10 cellular contexts compared by ENCODE assay signal in genomic region chr10:125062244-125063208, GRCh38.
DNase-seq lines count a peak whose midpoint lies in the region; ATAC-seq and TF ChIP-seq lines count a peak whose summit lies in the region.
"Had no signal": no experiment of that assay in that cellular context is flagged by ENCODE, and none has a peak within 500 bp of the region (broad histone marks: within the 10 kb centered on the region; RNA-seq: fewer than 3 reads in every experiment).

No MANE protein-coding gene starts in this region.

- H3K4me2 ChIP-seq in GM23338 (no peak overlapping the region), hepatocyte (no peak overlapping the region)

- no peak for ATAC-seq in GM23338
- no peak for ATAC-seq in body of pancreas
- ATAC-seq in sciatic nerve: peak; percentile 46
- no peak for ATAC-seq in HG02840 (IDR thresholded peaks at IDR 0.05; ENCODE audit: low FRiP score, unreplicated experiment)

- WGBS in body of pancreas, 2 donors: 80 to 86% methylated on average over 26 of the region's 26 CpGs
- 86% methylated on average over 26 of the region's 26 CpGs for WGBS in hepatocyte (ENCODE audit: low lambda C conversion rate, missing lambda C conversion rate)

- H3K4me3 Mint-ChIP-seq in GM23338: 0 out of 3 replicates have a peak overlapping the region, but pooled peaks have one; percentile 29

- intact Hi-C loops in body of pancreas (cut with DNase I): no loop called here
- intact Hi-C loops in sciatic nerve (cut with DNase I): loop anchor here (10.0 kb wide), 1 partner anchor 92 kb away; no protein-coding TSS in a partner anchor

- H3K27me3 Mint-ChIP-seq in GM23338 (ENCODE audit: insufficient read depth, low read depth, poor library complexity): peaks cover 36% of the 10 kb centered on the region

- H3K27me3 ChIP-seq in GM23338 (ENCODE audit: insufficient read depth): no peaks in the 10 kb centered on the region
- no peaks in the 10 kb centered on the region for H3K27me3 ChIP-seq in body of pancreas
- no peaks in the 10 kb centered on the region for H3K27me3 ChIP-seq in hepatocyte

- 0 out of 2 replicates have a peak, but pooled peaks cover 3% of the 10 kb centered on the region for H3F3A ChIP-seq in GM23338 (replicated peaks; ENCODE audit: low read depth)

- no peak for TF ChIP-seq POLR2A in body of pancreas (IDR thresholded peaks at IDR 0.05)

- H3K9me3 Mint-ChIP-seq in GM23338: no peaks in the 10 kb centered on the region

- H3K4me1 ChIP-seq in GM23338 (ENCODE audit: insufficient read depth) (peaks cover 79% of the 10 kb centered on the region), body of pancreas (peaks cover 68% of the 10 kb centered on the region), hepatocyte (ENCODE audit: insufficient read depth) (peaks cover 43% of the 10 kb centered on the region)

- H3K79me2 ChIP-seq in GM23338 (replicated peaks; ENCODE audit: insufficient read depth) (peaks cover 100% of the 10 kb centered on the region), hepatocyte (peaks cover 88% of the 10 kb centered on the region)

- peaks cover 94% of the 10 kb centered on the region for H3K4me1 Mint-ChIP-seq in GM23338

- H4K20me1 ChIP-seq in GM23338 (replicated peaks; ENCODE audit: insufficient read depth): peaks cover 95% of the 10 kb centered on the region
- peaks cover 65% of the 10 kb centered on the region for H4K20me1 ChIP-seq in hepatocyte (ENCODE audit: insufficient read depth, poor library complexity, severe bottlenecking)

- H2AFZ ChIP-seq in GM23338 (no peak overlapping the region), hepatocyte (no peak overlapping the region)

- no peak overlapping the region for H3K4me3 ChIP-seq in GM23338
- no peak overlapping the region for H3K4me3 ChIP-seq in body of pancreas
- H3K4me3 ChIP-seq in hepatocyte: no peak overlapping the region

- H3K9me2 ChIP-seq in GM23338 (ENCODE audit: insufficient read depth): no peaks in the 10 kb centered on the region
- H3K9me2 ChIP-seq in hepatocyte (replicated peaks; ENCODE audit: insufficient read depth): no peaks in the 10 kb centered on the region

- H3K36me3 ChIP-seq in GM23338 (ENCODE audit: insufficient read depth) (no peaks in the 10 kb centered on the region), body of pancreas (replicated peaks in 1 of 2; ENCODE audit: insufficient read depth in 1 of 2, low read depth in 2 of 2) (no peaks in the 10 kb centered on the region), hepatocyte (replicated peaks; ENCODE audit: insufficient read depth, low read depth) (no peaks in the 10 kb centered on the region)

- TF ChIP-seq CTCF in GM23338 (conservative IDR thresholded peaks at IDR 0.05; ENCODE audit: low read depth in 2 of 2) (no peak), body of pancreas (IDR thresholded peaks at IDR 0.05) (no peak), hepatocyte (IDR thresholded peaks at IDR 0.05; ENCODE audit: poor library complexity) (no peak)

- no peaks in the 10 kb centered on the region for H3K9me3 ChIP-seq in body of pancreas
- H3K9me3 ChIP-seq in hepatocyte (ENCODE audit: low read depth): no peaks in the 10 kb centered on the region

- H3K36me3 Mint-ChIP-seq in GM23338 (ENCODE audit: low read depth): peaks cover 79% of the 10 kb centered on the region

- H3K27ac Mint-ChIP-seq in GM23338: peak overlapping the region; percentile 68; the same call in 1 of the 2 replicates

- H3K27ac ChIP-seq in GM23338 (ENCODE audit: low read depth) (peak overlapping the region; percentile 67), body of pancreas (peak overlapping the region in 3 of 4 donors; percentile 23 to 74 (median 56)), hepatocyte (peak overlapping the region; percentile 88)

- DNase-seq in GM23338 (ENCODE audit: low spot score): no peak
- DNase-seq in body of pancreas: no peak
- no peak for DNase-seq in hepatocyte (ENCODE audit: low spot score)
- DNase-seq in sciatic nerve (ENCODE audit: low spot score): no peak
- DNase-seq in stimulated activated CD4-positive, alpha-beta T cell treated with anti-CD3 and anti-CD28 coated beads, Interleukin-2, amount 100 ng/mL, for 24 hours: no peak
- no peak for DNase-seq in NCI-H1436 (lab: John Stamatoyannopoulos, UW)
- no peak for DNase-seq in COLO829 (ENCODE audit: low spot score)
- DNase-seq: NCI-H2081 treated with DMSO at 0.1 percent for 48 hours, retina had no signal

TF ChIP-seq in GM23338, 12 proteins besides CTCF, POLR2A, EP300 and RAD21:
- no peak for TF ChIP-seq STAT1 (IDR thresholded peaks at IDR 0.05; ENCODE audit: unreplicated experiment)
- TF ChIP-seq EZH2phosphoT487 (IDR thresholded peaks at IDR 0.05; ENCODE audit: unreplicated experiment): no peak
- TF ChIP-seq NANOG (IDR thresholded peaks at IDR 0.05; ENCODE audit: borderline replicate concordance): no peak
- no peak for TF ChIP-seq REST (IDR thresholded peaks at IDR 0.05; ENCODE audit: unreplicated experiment)
